18 cellular contexts compared by ENCODE assay signal in the genomic region with DNA sequence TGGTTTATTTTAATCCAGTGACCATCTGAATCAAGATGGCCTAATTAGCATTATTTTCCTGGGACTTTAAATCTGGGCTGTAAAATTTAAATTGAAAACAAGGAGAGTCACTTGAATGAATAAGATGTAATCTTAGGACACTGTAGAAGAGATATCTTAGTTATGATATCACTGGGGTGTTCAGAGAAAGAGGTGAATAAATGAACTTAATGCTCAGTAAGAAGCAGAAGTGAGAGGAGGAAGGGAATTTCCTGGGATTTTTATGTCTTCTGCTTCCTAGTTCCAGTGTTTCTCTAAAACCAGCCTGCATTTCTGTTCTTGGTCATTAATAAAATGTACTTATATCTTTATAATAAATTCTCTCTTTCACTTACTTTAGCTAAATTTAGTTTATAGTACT.
DNase-seq lines count a peak whose midpoint lies in the region; ATAC-seq, FAIRE-seq and TF ChIP-seq lines count a peak whose summit lies in the region.
"Had no signal": no experiment of that assay in that cellular context is flagged by ENCODE, and none has a peak within 500 bp of the region (broad histone marks: within the 10 kb centered on the region; RNA-seq: fewer than 3 reads in every experiment).

No MANE protein-coding gene starts in this region.

- no peak for FAIRE-seq in GM12891 (lab: Jason Lieb, UNC)
- FAIRE-seq in RCC 7860 (lab: Jason Lieb, UNC) = no peak

- H3K4me3 Mint-ChIP-seq in activated CD4-positive, alpha-beta memory T cell treated with anti-CD3 and anti-CD28 coated beads for 36 hours = no peak overlapping the region
- H3K4me3 Mint-ChIP-seq: CD8-positive, alpha-beta T cell; neural progenitor cell; stimulated activated effector memory CD8-positive, alpha-beta T cell treated with anti-CD3 and anti-CD28 coated beads, Interleukin-12 subunit alpha, Interleukin-12 subunit beta, amount 100 ng/mL, for 72 hours; T-cell had no signal

- no peak overlapping the region for H3K27ac Mint-ChIP-seq in activated CD4-positive, alpha-beta memory T cell treated with anti-CD3 and anti-CD28 coated beads for 36 hours
- H3K27ac Mint-ChIP-seq: CD8-positive, alpha-beta T cell; neural progenitor cell; T-cell had no signal

- H3K9me3 Mint-ChIP-seq in activated CD4-positive, alpha-beta memory T cell treated with anti-CD3 and anti-CD28 coated beads for 36 hours = no peaks in the 10 kb centered on the region
- H3K9me3 Mint-ChIP-seq: CD8-positive, alpha-beta T cell; neural progenitor cell; stimulated activated effector memory CD8-positive, alpha-beta T cell treated with anti-CD3 and anti-CD28 coated beads, Interleukin-12 subunit alpha, Interleukin-12 subunit beta, amount 100 ng/mL, for 72 hours; T-cell had no signal

- CTCF ChIA-PET in activated CD4-positive, alpha-beta memory T cell treated with anti-CD3 and anti-CD28 coated beads for 36 hours (lab: Charles Lee) = no interaction called here

- TF ChIP-seq CTCF in coronary artery (IDR thresholded peaks at IDR 0.05) (no peak), lower leg skin (IDR thresholded peaks at IDR 0.05) (no peak)

- H3K4me1 Mint-ChIP-seq in activated CD4-positive, alpha-beta memory T cell treated with anti-CD3 and anti-CD28 coated beads for 36 hours (ENCODE audit: low read depth) = peaks cover 31% of the 10 kb centered on the region
- H3K4me1 Mint-ChIP-seq: T-cell had no signal

- peak; percentile 46 for ATAC-seq in HG02588 (IDR thresholded peaks at IDR 0.05; ENCODE audit: unreplicated experiment)
- ATAC-seq: CD8-positive, alpha-beta T cell; right cardiac atrium; stimulated activated effector memory CD8-positive, alpha-beta T cell treated with anti-CD3 and anti-CD28 coated beads, Interleukin-12 subunit alpha, Interleukin-12 subunit beta, amount 100 ng/mL, for 72 hours; T-cell had no signal

- H3K27me3 Mint-ChIP-seq in activated CD4-positive, alpha-beta memory T cell treated with anti-CD3 and anti-CD28 coated beads for 36 hours = peaks cover 6% of the 10 kb centered on the region

- no peak overlapping the region for H3K27ac ChIP-seq in coronary artery
- H3K27ac ChIP-seq: neural progenitor cell, uterus had no signal

- POLR2A ChIA-PET in activated CD4-positive, alpha-beta memory T cell treated with anti-CD3 and anti-CD28 coated beads for 36 hours (lab: Charles Lee) = no interaction called here

- no peak overlapping the region for H3K4me3 ChIP-seq in coronary artery
- no peak overlapping the region for H3K4me3 ChIP-seq in lower leg skin (ENCODE audit: low read depth, poor library complexity, severe bottlenecking)
- H3K4me3 ChIP-seq: neural progenitor cell, uterus had no signal

- DNase-seq in GM12891 (ENCODE audit: insufficient read length, low spot score) = no peak
- peak; percentile 21 for DNase-seq in RCC 7860 (ENCODE audit: low spot score)
- DNase-seq in iris pigment epithelial cell (ENCODE audit: low read depth) = peak; percentile 34
- DNase-seq in coronary artery (ENCODE audit: low spot score) = no peak
- no peak for DNase-seq in activated CD4-positive, alpha-beta memory T cell treated with anti-CD3 and anti-CD28 coated beads for 36 hours
- DNase-seq in lower leg skin (ENCODE audit: low spot score in 2 of 2) = no peak
- DNase-seq: CD8-positive, alpha-beta T cell; mammary epithelial cell; NCI-H1092 treated with DMSO at 0.1 percent for 48 hours; NCI-H2227 treated with DMSO at 0.1 percent for 48 hours; OCI-M1; right cardiac atrium; stimulated activated CD4-positive, alpha-beta T cell treated with anti-CD3 and anti-CD28 coated beads, Interleukin-4, amount 100 ng/mL, for 4 hours; T-cell; uterus had no signal

- intact Hi-C loops in activated CD4-positive, alpha-beta memory T cell treated with anti-CD3 and anti-CD28 coated beads for 36 hours (cut with micrococcal nuclease) = loop anchor here (5.0 to 10.0 kb wide), 4 partner anchors 135 to 1018 kb away; partner anchors contain the start of gene PTPRK
- intact Hi-C loops in lower leg skin (cut with DNase I; ENCODE audit: low total_unique reads) = no loop called here

- no peaks in the 10 kb centered on the region for H3K36me3 Mint-ChIP-seq in activated CD4-positive, alpha-beta memory T cell treated with anti-CD3 and anti-CD28 coated beads for 36 hours
- H3K36me3 Mint-ChIP-seq: CD8-positive, alpha-beta T cell; neural progenitor cell; stimulated activated effector memory CD8-positive, alpha-beta T cell treated with anti-CD3 and anti-CD28 coated beads, Interleukin-12 subunit alpha, Interleukin-12 subunit beta, amount 100 ng/mL, for 72 hours; T-cell had no signal

- TF ChIP-seq POLR2A in GM12891 (IDR thresholded peaks at IDR 0.05; ENCODE audit: low read depth, low read length) = no peak
- TF ChIP-seq POLR2A in lower leg skin (IDR thresholded peaks at IDR 0.05) = no peak

TF ChIP-seq in GM12891, 5 proteins besides CTCF, POLR2A, EP300 and RAD21:
- TF ChIP-seq TAF1 (IDR thresholded peaks at IDR 0.05; ENCODE audit: low read depth, low read length) = no peak
- no peak for TF ChIP-seq POLR2AphosphoS5 (IDR thresholded peaks at IDR 0.05; ENCODE audit: low read depth, low read length)
- peak; percentile 92 for TF ChIP-seq SPI1 (IDR thresholded peaks at IDR 0.05; ENCODE audit: low read depth, low read length)

Comparison
In these comparisons a context has a peak if more than half of its experiments do, and no peak if none do; other contexts are left out.
1. DNase-seq: peak in RCC 7860 (single experiment) and iris pigment epithelial cell (single experiment); none in GM12891 (single experiment), coronary artery (single experiment), activated CD4-positive, alpha-beta memory T cell treated with anti-CD3 and anti-CD28 coated beads for 36 hours (single experiment) and lower leg skin (0 of 2).